ENCODE assay signal across 13 cellular contexts in the genomic region with DNA sequence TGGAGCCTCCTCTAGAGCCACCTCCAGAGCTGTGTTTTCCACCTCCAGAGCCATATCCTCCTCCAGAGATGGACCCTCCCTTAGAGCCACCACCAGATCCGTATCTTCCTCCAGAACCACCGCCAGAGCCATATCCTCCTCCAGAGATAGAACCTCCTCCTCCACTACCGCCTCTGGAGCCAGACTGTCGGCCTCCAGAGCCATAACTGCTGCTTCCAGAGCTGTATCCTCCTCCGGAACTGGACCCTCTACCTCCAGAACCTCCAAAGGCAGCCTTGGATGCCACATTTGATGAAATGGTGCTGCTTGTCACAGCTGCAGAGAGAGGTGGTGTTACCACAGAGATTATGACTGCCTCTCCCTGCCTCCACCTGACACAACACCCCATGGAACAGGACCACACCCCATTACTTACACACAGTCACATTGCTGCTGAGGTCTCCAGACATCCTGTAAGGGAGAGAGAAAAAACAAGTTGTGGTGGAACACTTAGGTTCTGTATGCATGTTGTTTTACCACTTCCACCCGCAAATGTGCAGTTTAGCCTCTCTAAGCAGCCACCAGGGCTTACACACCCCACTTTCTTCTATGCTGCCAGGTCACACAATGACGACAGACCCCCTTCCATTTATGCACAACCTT. TPM values are rescaled to one million over a fixed set of nuclear protein-coding genes. Genes with fewer than 3 reads are reported as not detected.
A peak's percentile ranks its signal among the peaks of the same experiment; 100 is the strongest.
DNase-seq lines count a peak whose midpoint lies in the region; ATAC-seq lines count a peak whose summit lies in the region.
"Had no signal": no experiment of that assay in that cellular context is flagged by ENCODE, and none has a peak within 500 bp of the region (broad histone marks: within the 10 kb centered on the region; RNA-seq: fewer than 3 reads in every experiment).

No MANE protein-coding gene starts in this region.

- peaks cover 3% of the 10 kb centered on the region for H3K9me3 Mint-ChIP-seq in T-helper 2 cell treated with Interferon-gamma antibody and Interleukin-4, amounts not matched to agents 5 μg/mL and 100 μg/mL, for 36 hours
- no peaks in the 10 kb centered on the region for H3K9me3 Mint-ChIP-seq in central memory CD8-positive, alpha-beta T cell

- H3K27me3 Mint-ChIP-seq in T-helper 2 cell treated with Interferon-gamma antibody and Interleukin-4, amounts not matched to agents 5 μg/mL and 100 μg/mL, for 36 hours (ENCODE audit: low read depth): peaks cover 9% of the 10 kb centered on the region
- H3K27me3 Mint-ChIP-seq in central memory CD8-positive, alpha-beta T cell: no peaks in the 10 kb centered on the region

- H3K36me3 Mint-ChIP-seq in T-helper 2 cell treated with Interferon-gamma antibody and Interleukin-4, amounts not matched to agents 5 μg/mL and 100 μg/mL, for 36 hours (ENCODE audit: low read depth): peaks cover 3% of the 10 kb centered on the region
- peaks cover 7% of the 10 kb centered on the region for H3K36me3 Mint-ChIP-seq in central memory CD8-positive, alpha-beta T cell (ENCODE audit: insufficient read depth)

- ATAC-seq in activated CD4-positive, CD25-positive, alpha-beta regulatory T cell treated with anti-CD3 and anti-CD28 coated beads, Interleukin-2, amount 50 U/mL, for 24 hours: peak; percentile 39 to 48
- peak; percentile 99 for ATAC-seq in central memory CD8-positive, alpha-beta T cell (replicated peaks; ENCODE audit: extremely low read depth, poor library complexity, severe bottlenecking)
- ATAC-seq in sciatic nerve (peak; percentile 13), GM18519 (IDR thresholded peaks at IDR 0.05; ENCODE audit: low FRiP score, unreplicated experiment) (no peak)

- H3K27ac Mint-ChIP-seq in T-helper 2 cell treated with Interferon-gamma antibody and Interleukin-4, amounts not matched to agents 5 μg/mL and 100 μg/mL, for 36 hours: peak overlapping the region; percentile 98
- H3K27ac Mint-ChIP-seq in central memory CD8-positive, alpha-beta T cell (ENCODE audit: low read depth): peak overlapping the region; percentile 99
- H3K27ac Mint-ChIP-seq: progenitor cell of endocrine pancreas had no signal

- H3K4me1 Mint-ChIP-seq in T-helper 2 cell treated with Interferon-gamma antibody and Interleukin-4, amounts not matched to agents 5 μg/mL and 100 μg/mL, for 36 hours (ENCODE audit: low read depth): peaks cover 50% of the 10 kb centered on the region
- H3K4me1 Mint-ChIP-seq in central memory CD8-positive, alpha-beta T cell: peaks cover 88% of the 10 kb centered on the region

- no peak for DNase-seq in activated CD4-positive, CD25-positive, alpha-beta regulatory T cell treated with anti-CD3 and anti-CD28 coated beads, Interleukin-2, amount 50 U/mL, for 72 hours
- peak; percentile 13 for DNase-seq in T-helper 2 cell treated with Interferon-gamma antibody and Interleukin-4, amounts not matched to agents 5 μg/mL and 100 μg/mL, for 36 hours (ENCODE audit: low spot score)
- peak in 1 of 2 donors; percentile 77 for DNase-seq in central memory CD8-positive, alpha-beta T cell (ENCODE audit: low spot score in 2 of 2)
- DNase-seq in sciatic nerve (ENCODE audit: low spot score) (no peak), medulla oblongata (ENCODE audit: extremely low spot score) (no peak), NCI-H2107 treated with DMSO at 0.1 percent for 48 hours (lab: John Stamatoyannopoulos, UW; ENCODE audit: unreplicated experiment) (no peak)
- DNase-seq: 8988T, mesenchymal stem cell, NCI-H1092 treated with DMSO at 0.1 percent for 48 hours, SHP77 had no signal

- H3K4me3 Mint-ChIP-seq in T-helper 2 cell treated with Interferon-gamma antibody and Interleukin-4, amounts not matched to agents 5 μg/mL and 100 μg/mL, for 36 hours: peak overlapping the region; percentile 76
- H3K4me3 Mint-ChIP-seq in central memory CD8-positive, alpha-beta T cell: peak overlapping the region; percentile 56

- intact Hi-C loops in sciatic nerve (cut with DNase I): no loop called here

RNA-seq across cellular contexts. Expression of a gene that starts 6.8 kb away (rescaled TPM):
- not detected for total RNA-seq in sciatic nerve
- total RNA-seq: progenitor cell of endocrine pancreas had no signal

RNA-seq across cellular contexts. Expression of a gene that starts 26.9 kb away (rescaled TPM):
- not detected for total RNA-seq in sciatic nerve
- total RNA-seq: progenitor cell of endocrine pancreas had no signal

RNA-seq across cellular contexts. Expression of a gene that starts 35.0 kb away (rescaled TPM):
- 1.3 TPM for total RNA-seq in sciatic nerve
- total RNA-seq: progenitor cell of endocrine pancreas had no signal

RNA-seq across cellular contexts. Expression of a gene that starts 44.0 kb away (rescaled TPM):
- total RNA-seq in sciatic nerve: 0.18 TPM
- total RNA-seq: progenitor cell of endocrine pancreas had no signal

RNA-seq across cellular contexts. Expression of a gene that starts 58.1 kb away (rescaled TPM):
- total RNA-seq in sciatic nerve: not detected
- total RNA-seq: progenitor cell of endocrine pancreas had no signal
